Comparison of ENCODE assay signal across 34 cellular contexts in genomic region chr20:61223121-61223520, GRCh38.
"Had no signal": no experiment of that assay in that cellular context is flagged by ENCODE, and none has a peak within 500 bp of the region (broad histone marks: within the 10 kb centered on the region; RNA-seq: fewer than 3 reads in every experiment).

No MANE protein-coding gene starts in this region.

- H3K4me3 ChIP-seq: MG63 had no signal

- DNase-seq: Karpas-422, Kasumi-1, KBM-7, KG1, MG63, MM.1S, MV-4-11, NCI-H1048, NCI-H1092, NCI-H1092 treated with DMSO at 0.1 percent for 48 hours, NCI-H1105, NCI-H1105 treated with DMSO at 0.1 percent for 48 hours, NCI-H1417 treated with DMSO at 0.1 percent for 48 hours, NCI-H1436, NCI-H1436 treated with DMSO at 0.1 percent for 48 hours, NCI-H146, NCI-H1694, NCI-H1694 treated with DMSO at 0.1 percent for 48 hours, NCI-H187, NCI-H187 treated with DMSO at 0.1 percent for 48 hours, NCI-H1930, NCI-H2029, NCI-H2029 treated with DMSO at 0.1 percent for 48 hours, NCI-H2081, NCI-H2081 treated with DMSO at 0.1 percent for 48 hours, NCI-H2107, NCI-H2171, NCI-H2171 treated with DMSO at 0.1 percent for 48 hours, NCI-H2227 treated with DMSO at 0.1 percent for 48 hours, NCI-H226, NCI-H345, NCI-H446, NCI-H446 treated with DMSO at 0.1 percent for 48 hours had no signal

- H3K36me3 ChIP-seq: MG63 had no signal

- H3K9ac ChIP-seq: KMS-11 had no signal

- H3K27ac ChIP-seq: KMS-11 had no signal

- H3K9me3 ChIP-seq: MG63 had no signal

- H3K4me2 ChIP-seq: KMS-11 had no signal
